In the genomic region with DNA sequence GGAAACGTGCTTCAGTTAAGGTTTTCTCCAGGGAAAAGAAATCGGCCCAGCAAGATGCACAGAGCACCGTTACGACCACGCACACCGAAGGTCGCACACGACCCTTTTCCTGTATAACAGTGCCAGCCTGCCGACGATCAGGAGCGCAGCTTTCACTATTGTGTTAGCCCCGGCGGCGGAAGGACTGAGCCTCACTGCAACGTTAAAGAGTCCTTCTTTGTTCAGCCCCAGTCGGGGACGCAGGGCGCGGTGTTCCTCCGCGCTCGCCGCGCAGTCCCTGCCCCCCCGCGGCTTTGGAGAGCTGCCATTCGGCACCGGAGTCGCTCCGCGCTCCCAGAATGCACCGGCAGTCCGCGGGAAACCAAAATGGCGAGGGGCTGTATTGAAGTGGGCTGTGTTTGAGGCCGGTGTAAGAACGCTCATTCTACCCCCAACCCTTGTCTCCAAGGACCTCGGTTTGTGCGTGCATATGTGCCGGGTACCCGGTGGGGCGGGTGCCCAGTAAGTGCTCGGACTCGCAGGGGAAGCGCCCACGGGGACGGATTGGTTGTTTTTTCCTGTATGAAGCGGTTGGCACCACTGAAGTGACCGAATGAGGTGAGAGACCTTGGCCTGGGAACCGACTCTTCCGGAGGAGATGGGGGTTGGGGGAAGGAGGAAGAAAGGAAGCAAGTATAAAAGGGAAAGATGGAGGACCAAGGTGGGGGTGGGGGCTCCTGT, we compare ENCODE assay signal across 8 cellular contexts. TPM values are rescaled to one million over a fixed set of nuclear protein-coding genes. Genes with fewer than 3 reads are reported as not detected.
DNase-seq lines count a peak whose midpoint lies in the region; ATAC-seq and TF ChIP-seq lines count a peak whose summit lies in the region.

A gene (plus strand): TSS at position 349 of the 720 bp plus-strand sequence. CDS start 244 bp downstream, at position 593.

- peaks cover 46% of the 10 kb centered on the region for H4K20me1 ChIP-seq in BLaER1

- peak within 1 kb of the TSS; percentile 87 for H3K4me2 ChIP-seq in BLaER1

- peaks cover 16% of the 10 kb centered on the region for H3K9me3 ChIP-seq in BLaER1
- H3K9me3 ChIP-seq in colonic mucosa, result no peaks in the 10 kb centered on the region

- intact Hi-C loops in colonic mucosa (cut with DNase I), result loop anchor here (5.0 kb wide), 1 partner anchor 103 kb away; a partner anchor contains a TSS

- H3K36me3 ChIP-seq in BLaER1 (peaks cover 21% of the 10 kb centered on the region), colonic mucosa (no peaks in the 10 kb centered on the region)

- peak within 1 kb of the TSS; percentile 98 for H3K9ac ChIP-seq in BLaER1
- H3K9ac ChIP-seq in colonic mucosa (ENCODE audit: low read depth in 2 of 2, low read length in 2 of 2), result peak within 1 kb of the TSS; percentile 97 to 99

- ATAC-seq in GM19324 (IDR thresholded peaks at IDR 0.05; ENCODE audit: low FRiP score, unreplicated experiment) (peak; percentile 78), HG03460 (IDR thresholded peaks at IDR 0.05; ENCODE audit: unreplicated experiment) (peak; percentile 79)

- H3K4me1 ChIP-seq in BLaER1, result peaks cover 27% of the 10 kb centered on the region
- peaks cover 5% of the 10 kb centered on the region for H3K4me1 ChIP-seq in colonic mucosa

- DNase-seq in NCI-H526 (lab: John Stamatoyannopoulos, UW), result peak; percentile 92 to 98
- peak; percentile 92 to 93 for DNase-seq in activated CD4-positive, alpha-beta T cell treated with anti-CD3 and anti-CD28 coated beads for 4 hours
- DNase-seq in colonic mucosa, result peak; percentile 97
- peak; percentile 98 for DNase-seq in kidney tubule cell (ENCODE audit: low spot score)
- DNase-seq in stimulated activated CD4-positive, alpha-beta T cell treated with anti-CD3 and anti-CD28 coated beads, Interleukin-1b, Interleukin-23, amount 100 ng/mL, for 1 hour (ENCODE audit: low read depth in 2 of 2), result peak; percentile 81 to 86

- H3K27me3 ChIP-seq in BLaER1, result no peaks in the 10 kb centered on the region
- no peaks in the 10 kb centered on the region for H3K27me3 ChIP-seq in colonic mucosa

- no peak for TF ChIP-seq CTCF in colonic mucosa (IDR thresholded peaks at IDR 0.05)

- H3K27ac ChIP-seq in BLaER1 (peak within 1 kb of the TSS; percentile 98), colonic mucosa (peak within 1 kb of the TSS; percentile 63)

- peak within 1 kb of the TSS; percentile 89 for H3K4me3 ChIP-seq in BLaER1
- peak within 1 kb of the TSS; percentile 81 for H3K4me3 ChIP-seq in colonic mucosa

RNA-seq across cellular contexts. Expression of the gene that starts here (rescaled TPM):
- 10 to 100 TPM; 26.5 to 33.4 TPM for total RNA-seq in colonic mucosa

Comparison
In these comparisons a context has a peak if more than half of its experiments do, and no peak if none do; other contexts are left out.
1. Peak in every context shown above with its lines: DNase-seq, ATAC-seq, H3K4me3 ChIP-seq and H3K27ac ChIP-seq.